In genomic region chr7:147245274-147245673, GRCh38 we compare ENCODE assay signal across 8 cellular contexts.
DNase-seq lines count a peak whose midpoint lies in the region; ATAC-seq and TF ChIP-seq lines count a peak whose summit lies in the region.

No MANE protein-coding gene starts in this region.

- H3K36me3 ChIP-seq in HCT116 (ENCODE audit: control insufficient read depth in 1 of 2, insufficient read depth in 2 of 2, low read length in 2 of 2), result no peaks in the 10 kb centered on the region
- H3K36me3 ChIP-seq in liver (ENCODE audit: control insufficient read depth in 4 of 4, insufficient read depth in 3 of 4, low read depth in 1 of 4, low read length in 3 of 4), result no peaks in the 10 kb centered on the region

- POLR2A ChIA-PET in activated CD4-positive, alpha-beta T cell treated with anti-CD3 and anti-CD28 coated beads, Interleukin-2, amount 10 ng/mL, durations not matched to agents 7 days and 5 days (lab: Charles Lee), result no interaction called here
- POLR2A ChIA-PET in HCT116 (lab: Charles Lee) (no interaction called here), MCF 10A (lab: Yijun Ruan, JAX) (no interaction called here)

- H3K36me3 Mint-ChIP-seq in activated CD4-positive, alpha-beta T cell treated with anti-CD3 and anti-CD28 coated beads, Interleukin-2, amount 10 ng/mL, durations not matched to agents 7 days and 5 days (ENCODE audit: low read depth), result no peaks in the 10 kb centered on the region
- H3K36me3 Mint-ChIP-seq in MCF 10A (ENCODE audit: insufficient read depth, unreplicated experiment), result no peaks in the 10 kb centered on the region

- H3K9ac ChIP-seq in HCT116 (ENCODE audit: low read length) (no peak overlapping the region), liver (ENCODE audit: low read depth in 1 of 2, low read length in 2 of 2) (no peak overlapping the region)

- no peaks in the 10 kb centered on the region for H3K79me2 ChIP-seq in HCT116 (ENCODE audit: insufficient read depth, low read length)

- TF ChIP-seq CTCF in HCT116 (IDR thresholded peaks at IDR 0.05 in 2 of 3, conservative IDR thresholded peaks at IDR 0.05 in 1 of 3; ENCODE audit: borderline replicate concordance in 1 of 3, insufficient read depth in 1 of 3, low read depth in 2 of 3, low read length in 2 of 3) (peak in 2 of 3 experiments; percentile 46 to 59; a peak in 4 of 6 replicates), MCF 10A (IDR thresholded peaks at IDR 0.05; ENCODE audit: unreplicated experiment) (peak; percentile 70), liver (IDR thresholded peaks at IDR 0.05; ENCODE audit: low read depth, low read length, missing input control) (peak; percentile 56)

- H3K4me1 ChIP-seq in HCT116 (ENCODE audit: control insufficient read depth in 1 of 2, insufficient read depth in 2 of 2, low read length in 2 of 2) (no peaks in the 10 kb centered on the region), liver (ENCODE audit: control insufficient read depth in 4 of 4, insufficient read depth in 4 of 4, low read length in 3 of 4) (no peaks in the 10 kb centered on the region)

- no peak overlapping the region for H3K4me3 Mint-ChIP-seq in activated CD4-positive, alpha-beta T cell treated with anti-CD3 and anti-CD28 coated beads, Interleukin-2, amount 10 ng/mL, durations not matched to agents 7 days and 5 days
- H3K4me3 Mint-ChIP-seq in MCF 10A (ENCODE audit: unreplicated experiment), result no peak overlapping the region

- RAD21 ChIA-PET in HCT116 (lab: Charles Lee; ENCODE audit: low non-redundant PET in 1 of 2, low total read pairs in 2 of 2, uncharacterized antibody in 2 of 2, unreplicated experiment in 2 of 2), result no interaction called here

- no peak for TF ChIP-seq POLR2A in HCT116 (IDR thresholded peaks at IDR 0.05; ENCODE audit: borderline replicate concordance, extremely low read depth, insufficient read depth, insufficient read length)

- 21% methylated on average over 8 of the region's 8 CpGs for WGBS in liver

- no peaks in the 10 kb centered on the region for H3K4me1 Mint-ChIP-seq in activated CD4-positive, alpha-beta T cell treated with anti-CD3 and anti-CD28 coated beads, Interleukin-2, amount 10 ng/mL, durations not matched to agents 7 days and 5 days
- no peaks in the 10 kb centered on the region for H3K4me1 Mint-ChIP-seq in MCF 10A (ENCODE audit: insufficient read depth, unreplicated experiment)

- H3K27me3 ChIP-seq in HCT116 (ENCODE audit: insufficient read depth, low read length), result no peaks in the 10 kb centered on the region
- peaks cover 0 to 3% (median 0%) of the 10 kb centered on the region in 4 donors for H3K27me3 ChIP-seq in liver (ENCODE audit: control insufficient read depth in 4 of 4, insufficient read depth in 4 of 4, low read length in 3 of 4)

- ATAC-seq in HCT116 (no peak; the same call in 1 of the 2 replicates), GM18498 (IDR thresholded peaks at IDR 0.05; ENCODE audit: unreplicated experiment) (no peak), HG03039 (IDR thresholded peaks at IDR 0.05; ENCODE audit: unreplicated experiment) (no peak)

- H4K20me1 ChIP-seq in HCT116 (ENCODE audit: insufficient read depth), result no peaks in the 10 kb centered on the region

- DNase-seq in activated CD4-positive, alpha-beta T cell treated with anti-CD3 and anti-CD28 coated beads, Interleukin-2, amount 10 ng/mL, durations not matched to agents 7 days and 5 days, result peak; percentile 39
- DNase-seq in activated CD4-positive, alpha-beta T cell treated with anti-CD3 and anti-CD28 coated beads for 4 hours, result no peak
- no peak for DNase-seq in HCT116 (ENCODE audit: low read depth, low spot score)
- DNase-seq in NCI-H2171 treated with DMSO at 0.1 percent for 48 hours (lab: John Stamatoyannopoulos, UW), result peak; percentile 61
- peak; percentile 62 for DNase-seq in MCF 10A (ENCODE audit: unreplicated experiment)

- no peaks in the 10 kb centered on the region for H3K27me3 Mint-ChIP-seq in activated CD4-positive, alpha-beta T cell treated with anti-CD3 and anti-CD28 coated beads, Interleukin-2, amount 10 ng/mL, durations not matched to agents 7 days and 5 days
- peaks cover 58% of the 10 kb centered on the region for H3K27me3 Mint-ChIP-seq in MCF 10A (ENCODE audit: insufficient read depth, unreplicated experiment)

- BruUV-seq in HCT116 (replicated peaks; lab: Mats Ljungman, UMichigan), result no TSS peak
- no TSS peak for BruUV-seq in MCF 10A (replicated peaks; lab: Mats Ljungman, UMichigan)

- no peak overlapping the region for H3K27ac ChIP-seq in HCT116 (ENCODE audit: low read depth, low read length)
- no peak overlapping the region for H3K27ac ChIP-seq in liver (ENCODE audit: low read depth in 1 of 2, low read length in 2 of 2)

- no peak overlapping the region for H3K27ac Mint-ChIP-seq in activated CD4-positive, alpha-beta T cell treated with anti-CD3 and anti-CD28 coated beads, Interleukin-2, amount 10 ng/mL, durations not matched to agents 7 days and 5 days
- no peak overlapping the region for H3K27ac Mint-ChIP-seq in MCF 10A (ENCODE audit: low read depth, unreplicated experiment)

- TF ChIP-seq RAD21 in HCT116 (IDR thresholded peaks at IDR 0.05; ENCODE audit: low read depth) (0 out of 2 replicates have a peak, but pooled peaks have one; percentile 9), liver (IDR thresholded peaks at IDR 0.05) (peak; percentile 65 to 76)

- no peak overlapping the region for H3K4me3 ChIP-seq in HCT116 (replicated peaks in 1 of 2; ENCODE audit: low read depth in 1 of 2, low read length in 2 of 2)
- no peak overlapping the region for H3K4me3 ChIP-seq in liver (ENCODE audit: low read depth in 1 of 3, low read length in 3 of 3)

- intact Hi-C loops in HCT116 (cut with micrococcal nuclease) (no loop called here), MCF 10A (cut with micrococcal nuclease) (loop anchor here (1.0 to 10.0 kb wide), 3 partner anchors 839 to 997 kb away; no protein-coding TSS in a partner anchor)

- no peaks in the 10 kb centered on the region for H3K9me2 ChIP-seq in HCT116 (ENCODE audit: insufficient read depth)

- no peak overlapping the region for H3K4me2 ChIP-seq in HCT116 (ENCODE audit: low read length)

- H3K9me3 Mint-ChIP-seq in activated CD4-positive, alpha-beta T cell treated with anti-CD3 and anti-CD28 coated beads, Interleukin-2, amount 10 ng/mL, durations not matched to agents 7 days and 5 days, result no peaks in the 10 kb centered on the region
- H3K9me3 Mint-ChIP-seq in MCF 10A (ENCODE audit: unreplicated experiment), result no peaks in the 10 kb centered on the region

- H2AFZ ChIP-seq in HCT116 (ENCODE audit: low read depth, low read length, poor library complexity, severe bottlenecking), result no peak overlapping the region

- CTCF ChIA-PET in activated CD4-positive, alpha-beta T cell treated with anti-CD3 and anti-CD28 coated beads, Interleukin-2, amount 10 ng/mL, durations not matched to agents 7 days and 5 days (lab: Charles Lee), result no interaction called here
- CTCF ChIA-PET in HCT116 (lab: Charles Lee) (interaction anchor here (1.0 kb wide), 1 partner anchor 897 kb away, joined by 3 read pairs; no protein-coding TSS in a partner anchor), MCF 10A (lab: Yijun Ruan, JAX) (interaction anchor here (0.6 to 1.7 kb wide), 13 partner anchors 45 to 1018 kb away, joined by 3 to 6 read pairs (median 3); no protein-coding TSS in a partner anchor)

- H3K9me3 ChIP-seq in HCT116 (ENCODE audit: control insufficient read depth in 1 of 2, insufficient read depth in 1 of 2, low read depth in 1 of 2, low read length in 2 of 2) (peaks cover 4 to 7% of the 10 kb centered on the region in 2 experiments; a peak in 2 of 4 replicates), liver (ENCODE audit: control insufficient read depth in 4 of 4, low read length in 3 of 4) (no peaks in the 10 kb centered on the region)

TF ChIP-seq in HCT116, 20 proteins besides CTCF, POLR2A, EP300 and RAD21 (continues in another document):
- TF ChIP-seq ZBTB33 (IDR thresholded peaks at IDR 0.05; ENCODE audit: extremely low read depth, insufficient replicate concordance, low read length), result no peak
- TF ChIP-seq, protein P1, sequence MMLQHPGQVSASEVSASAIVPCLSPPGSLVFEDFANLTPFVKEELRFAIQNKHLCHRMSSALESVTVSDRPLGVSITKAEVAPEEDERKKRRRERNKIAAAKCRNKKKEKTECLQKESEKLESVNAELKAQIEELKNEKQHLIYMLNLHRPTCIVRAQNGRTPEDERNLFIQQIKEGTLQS (IDR thresholded peaks at IDR 0.05), result no peak

TF ChIP-seq in liver, 16 proteins besides CTCF, POLR2A, EP300 and RAD21 (continues in another document):
- TF ChIP-seq GABPA (IDR thresholded peaks at IDR 0.05 in 1 of 2, conservative IDR thresholded peaks at IDR 0.05 in 1 of 2) (no peak), HNF4A (conservative IDR thresholded peaks at IDR 0.05) (no peak), EGR1 (IDR thresholded peaks at IDR 0.05; ENCODE audit: low read depth in 2 of 2) (no peak), SP1 (IDR thresholded peaks at IDR 0.05) (no peak), FOXA2 (IDR thresholded peaks at IDR 0.05) (no peak), MAX (IDR thresholded peaks at IDR 0.05) (no peak), YY1 (IDR thresholded peaks at IDR 0.05) (no peak)
- TF ChIP-seq, protein P1 (IDR thresholded peaks at IDR 0.05), result no peak

Comparison
In these comparisons a context has a peak if more than half of its experiments do, and no peak if none do; other contexts are left out.
1. DNase-seq: peak in activated CD4-positive, alpha-beta T cell treated with anti-CD3 and anti-CD28 coated beads, Interleukin-2, amount 10 ng/mL, durations not matched to agents 7 days and 5 days (single experiment), NCI-H2171 treated with DMSO at 0.1 percent for 48 hours (single experiment) and MCF 10A (single experiment); none in activated CD4-positive, alpha-beta T cell treated with anti-CD3 and anti-CD28 coated beads for 4 hours (0 of 2) and HCT116 (single experiment).
2. Peak in every context shown above with its lines, with median percentiles within 50 percentile points of each other: CTCF ChIP-seq.